In genomic region chr10:69317175-69318086, GRCh38 we compare ENCODE assay signal across 8 cellular contexts. TPM values are rescaled to one million over a fixed set of nuclear protein-coding genes. Genes with fewer than 3 reads are reported as not detected.
DNase-seq lines count a peak whose midpoint lies in the region; ATAC-seq and TF ChIP-seq lines count a peak whose summit lies in the region.

No MANE protein-coding gene starts in this region.

- peak overlapping the region; percentile 87 for H2AFZ ChIP-seq in SU-DHL-6 (ENCODE audit: low read depth, low read length, severe bottlenecking)

- H3K4me3 Mint-ChIP-seq in activated CD4-positive, alpha-beta T cell treated with anti-CD3 and anti-CD28 coated beads, Interleukin-2, amount 10 ng/mL, durations not matched to agents 7 days and 5 days: peak overlapping the region; percentile 99

- peak overlapping the region; percentile 81 for H3K9ac ChIP-seq in SU-DHL-6 (ENCODE audit: low read length)

- H3K27me3 Mint-ChIP-seq in activated CD4-positive, alpha-beta T cell treated with anti-CD3 and anti-CD28 coated beads, Interleukin-2, amount 10 ng/mL, durations not matched to agents 7 days and 5 days: no peaks in the 10 kb centered on the region

- H3K27me3 ChIP-seq in SU-DHL-6 (ENCODE audit: low read length) (no peaks in the 10 kb centered on the region), esophagus muscularis mucosa (peaks cover 0 to 3% (median 0%) of the 10 kb centered on the region in 4 donors), psoas muscle (ENCODE audit: insufficient read depth in 3 of 3, low read length in 2 of 3) (no peaks in the 10 kb centered on the region)

- peak; percentile 29 for ATAC-seq in HG02840 (IDR thresholded peaks at IDR 0.05; ENCODE audit: low FRiP score, unreplicated experiment)
- ATAC-seq in psoas muscle: peak in 2 of 4 donors; percentile 1 to 3

- H3K4me3 ChIP-seq in SU-DHL-6 (ENCODE audit: insufficient read depth, low read length, poor library complexity, severe bottlenecking) (peak overlapping the region; percentile 91), esophagus muscularis mucosa (peak overlapping the region; percentile 78 to 99 (median 89)), psoas muscle (peak overlapping the region; percentile 95)

- H3K4me1 ChIP-seq in esophagus muscularis mucosa: peaks cover 38 to 54% (median 43%) of the 10 kb centered on the region in 4 donors
- H3K4me1 ChIP-seq in psoas muscle: peaks cover 32% of the 10 kb centered on the region

- H3K9me3 ChIP-seq in SU-DHL-6 (ENCODE audit: insufficient read depth, low read length) (no peaks in the 10 kb centered on the region), esophagus muscularis mucosa (no peaks in the 10 kb centered on the region), psoas muscle (no peaks in the 10 kb centered on the region)

- TF ChIP-seq CTCF in SU-DHL-6 (IDR thresholded peaks at IDR 0.05; ENCODE audit: insufficient read depth, low read length, poor library complexity, severe bottlenecking): no peak
- TF ChIP-seq CTCF in esophagus muscularis mucosa (IDR thresholded peaks at IDR 0.05): no peak
- no peak for TF ChIP-seq CTCF in psoas muscle (IDR thresholded peaks at IDR 0.05)

- POLR2A ChIA-PET in activated CD4-positive, alpha-beta T cell treated with anti-CD3 and anti-CD28 coated beads, Interleukin-2, amount 10 ng/mL, durations not matched to agents 7 days and 5 days (lab: Charles Lee): interaction anchor here (0.6 kb wide), 1 partner anchor 54 kb away, joined by 3 read pairs; no protein-coding TSS in a partner anchor
- POLR2A ChIA-PET in HEK293T (lab: Yijun Ruan, JAX): interaction anchor here (0.9 to 1.2 kb wide), 4 partner anchors 10 to 75 kb away, joined by 3 to 4 read pairs (median 3); no protein-coding TSS in a partner anchor

- intact Hi-C loops in esophagus muscularis mucosa (cut with DNase I) (loop anchor here (5.0 kb wide), 2 partner anchors 65 to 80 kb away; no protein-coding TSS in a partner anchor), psoas muscle (cut with DNase I) (loop anchor here (5.0 kb wide), 3 partner anchors 60 to 80 kb away; no protein-coding TSS in a partner anchor)

- H3K4me1 Mint-ChIP-seq in activated CD4-positive, alpha-beta T cell treated with anti-CD3 and anti-CD28 coated beads, Interleukin-2, amount 10 ng/mL, durations not matched to agents 7 days and 5 days: peaks cover 44% of the 10 kb centered on the region

- no peaks in the 10 kb centered on the region for H4K20me1 ChIP-seq in SU-DHL-6 (ENCODE audit: low read depth, low read length)

- CTCF ChIA-PET in activated CD4-positive, alpha-beta T cell treated with anti-CD3 and anti-CD28 coated beads, Interleukin-2, amount 10 ng/mL, durations not matched to agents 7 days and 5 days (lab: Charles Lee): interaction anchor here (0.7 to 3.1 kb wide), 8 partner anchors 12 to 113 kb away, joined by 3 to 10 read pairs (median 3); no protein-coding TSS in a partner anchor
- CTCF ChIA-PET in HEK293T (lab: Yijun Ruan, JAX): no interaction called here

- H3K4me2 ChIP-seq in SU-DHL-6 (ENCODE audit: low read depth, low read length, poor library complexity, severe bottlenecking): peak overlapping the region; percentile 62

- no peak for TF ChIP-seq EP300 in esophagus muscularis mucosa (IDR thresholded peaks at IDR 0.05)

- H3K9me3 Mint-ChIP-seq in activated CD4-positive, alpha-beta T cell treated with anti-CD3 and anti-CD28 coated beads, Interleukin-2, amount 10 ng/mL, durations not matched to agents 7 days and 5 days: no peaks in the 10 kb centered on the region

- DNase-seq in activated CD4-positive, alpha-beta T cell treated with anti-CD3 and anti-CD28 coated beads, Interleukin-2, amount 10 ng/mL, durations not matched to agents 7 days and 5 days: no peak
- no peak for DNase-seq in activated CD4-positive, alpha-beta T cell treated with anti-CD3 and anti-CD28 coated beads, Interleukin-2, amount 50 U/mL, for 4 hours
- DNase-seq in esophagus muscularis mucosa (ENCODE audit: extremely low spot score) (no peak), psoas muscle (no peak), HEK293T (ENCODE audit: extremely low spot score) (no peak), inferior parietal cortex (ENCODE audit: extremely low spot score) (no peak)

- peaks cover 13% of the 10 kb centered on the region for H3F3A ChIP-seq in SU-DHL-6 (ENCODE audit: insufficient read depth)

- peaks cover 17% of the 10 kb centered on the region; the same call in 1 of the 2 replicates for H3K79me2 ChIP-seq in SU-DHL-6 (ENCODE audit: insufficient read depth, low read length)

- H3K27ac ChIP-seq in SU-DHL-6 (ENCODE audit: low read depth, low read length) (peak overlapping the region; percentile 61), esophagus muscularis mucosa (replicated peaks in 1 of 4) (peak overlapping the region; percentile 88 to 98 (median 96)), psoas muscle (peak overlapping the region; percentile 92)

- TF ChIP-seq POLR2A in esophagus muscularis mucosa (IDR thresholded peaks at IDR 0.05; ENCODE audit: low read depth): no peak

- H3K9me2 ChIP-seq in SU-DHL-6 (replicated peaks; ENCODE audit: insufficient read depth, low read length): no peaks in the 10 kb centered on the region

- WGBS in esophagus muscularis mucosa: 78% methylated on average over 9 of the region's 10 CpGs
- WGBS in psoas muscle, 3 donors: 64 to 74% (median 65%) methylated on average over 10 of the region's 10 CpGs

- H3K27ac Mint-ChIP-seq in activated CD4-positive, alpha-beta T cell treated with anti-CD3 and anti-CD28 coated beads, Interleukin-2, amount 10 ng/mL, durations not matched to agents 7 days and 5 days: peak overlapping the region; percentile 89

- no peaks in the 10 kb centered on the region for H3K36me3 ChIP-seq in SU-DHL-6 (ENCODE audit: low read length)
- no peaks in the 10 kb centered on the region for H3K36me3 ChIP-seq in esophagus muscularis mucosa
- H3K36me3 ChIP-seq in psoas muscle (ENCODE audit: insufficient read depth in 1 of 2, low read depth in 1 of 2): no peaks in the 10 kb centered on the region

- peaks cover 19% of the 10 kb centered on the region for H3K36me3 Mint-ChIP-seq in activated CD4-positive, alpha-beta T cell treated with anti-CD3 and anti-CD28 coated beads, Interleukin-2, amount 10 ng/mL, durations not matched to agents 7 days and 5 days (ENCODE audit: low read depth)

TF ChIP-seq in HEK293T, 16 proteins besides CTCF, POLR2A, EP300 and RAD21:
- no peak for TF ChIP-seq ZNF384 (IDR thresholded peaks at IDR 0.05)
- TF ChIP-seq NFRKB (IDR thresholded peaks at IDR 0.05): no peak
- no peak for TF ChIP-seq ARNT (IDR thresholded peaks at IDR 0.05)
- TF ChIP-seq TARDBP (IDR thresholded peaks at IDR 0.05): no peak
- TF ChIP-seq LEF1 (IDR thresholded peaks at IDR 0.05; ENCODE audit: borderline replicate concordance): no peak
- no peak for TF ChIP-seq ELF4 (IDR thresholded peaks at IDR 0.05)
- no peak for TF ChIP-seq CTBP1 (IDR thresholded peaks at IDR 0.05; ENCODE audit: borderline replicate concordance)
- no peak for TF ChIP-seq BHLHE40 (IDR thresholded peaks at IDR 0.05; ENCODE audit: borderline replicate concordance)
- TF ChIP-seq PKNOX1 (IDR thresholded peaks at IDR 0.05): no peak
- no peak for TF ChIP-seq L3MBTL2 (conservative IDR thresholded peaks at IDR 0.05)
- no peak for TF ChIP-seq SP1 (IDR thresholded peaks at IDR 0.05)
- TF ChIP-seq FOXA1 (IDR thresholded peaks at IDR 0.05): no peak
- no peak for TF ChIP-seq SUZ12 (IDR thresholded peaks at IDR 0.05)
- no peak for TF ChIP-seq HDGF (IDR thresholded peaks at IDR 0.05; ENCODE audit: borderline replicate concordance)
- no peak for TF ChIP-seq FOXM1 (IDR thresholded peaks at IDR 0.05; ENCODE audit: borderline replicate concordance)
- no peak for TF ChIP-seq FOXK2 (IDR thresholded peaks at IDR 0.05)

RNA-seq across cellular contexts. Expression of gene HK1, which starts 39.1 kb away (rescaled TPM):
- 100 to 1,000 TPM; 126 to 127 TPM for total RNA-seq in activated CD4-positive, alpha-beta T cell treated with anti-CD3 and anti-CD28 coated beads, Interleukin-2, amount 10 ng/mL, durations not matched to agents 7 days and 5 days
- total RNA-seq in esophagus muscularis mucosa (100 to 1,000 TPM; 114 to 188 (median 151) TPM), psoas muscle (100 to 1,000 TPM; 212 to 336 (median 261) TPM)
- polyA plus RNA-seq in psoas muscle: 100 to 1,000 TPM; 134 to 254 (median 216) TPM
